In the genomic region with DNA sequence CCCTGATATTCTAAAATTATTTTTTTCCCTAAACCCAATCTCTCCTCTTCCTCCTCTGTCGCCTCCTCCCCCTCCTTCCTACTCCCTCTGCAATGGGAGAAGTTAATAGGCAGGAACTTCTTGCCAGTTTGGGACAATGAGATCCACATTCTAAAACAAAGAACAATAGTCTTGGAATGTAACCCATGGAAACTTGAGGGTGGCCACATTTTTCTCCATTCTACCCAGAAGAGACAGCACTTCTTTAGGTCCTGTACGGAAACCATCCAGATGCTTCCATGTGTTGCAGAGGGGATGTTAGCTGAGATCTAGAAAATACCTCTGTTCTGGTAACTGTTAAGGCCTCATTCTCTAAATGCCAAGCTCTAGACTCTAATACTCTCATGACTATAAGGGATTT, we compare ENCODE assay signal across 13 cellular contexts. TPM values are rescaled to one million over a fixed set of nuclear protein-coding genes. Genes with fewer than 3 reads are reported as not detected.
DNase-seq lines count a peak whose midpoint lies in the region; ATAC-seq and TF ChIP-seq lines count a peak whose summit lies in the region.
"Had no signal": no experiment of that assay in that cellular context is flagged by ENCODE, and none has a peak within 500 bp of the region (broad histone marks: within the 10 kb centered on the region; RNA-seq: fewer than 3 reads in every experiment).

No MANE protein-coding gene starts in this region.

- H3K27me3 ChIP-seq in lung (ENCODE audit: control insufficient read depth, insufficient read depth), result no peaks in the 10 kb centered on the region
- H3K27me3 ChIP-seq in suprapubic skin, result no peaks in the 10 kb centered on the region

- ATAC-seq in lung (ENCODE audit: insufficient read depth, low FRiP score) (no peak), HG02973 (IDR thresholded peaks at IDR 0.05; ENCODE audit: unreplicated experiment) (no peak)
- ATAC-seq: activated T-helper 17 cell treated with anti-CD3 and anti-CD28 coated beads, Interleukin-2, amount 50 U/mL, for 72 hours had no signal

- peak overlapping the region; percentile 95 to 97 for H3K27ac ChIP-seq in coronary artery
- H3K27ac ChIP-seq in lung (ENCODE audit: low read depth in 1 of 2, low read length in 1 of 2), result peak overlapping the region; percentile 61 to 84
- peak overlapping the region; percentile 79 for H3K27ac ChIP-seq in suprapubic skin

- peaks cover 0 to 6% of the 10 kb centered on the region in 2 donors for H3K9me3 ChIP-seq in lung (ENCODE audit: control insufficient read depth in 2 of 2, insufficient read depth in 1 of 2, low read length in 1 of 2)
- H3K9me3 ChIP-seq in suprapubic skin, result no peaks in the 10 kb centered on the region

- no peak for TF ChIP-seq POLR2A in suprapubic skin (IDR thresholded peaks at IDR 0.05)

- peak; percentile 4 for DNase-seq in LNCaP clone FGC (ENCODE audit: low read depth)
- DNase-seq in coronary artery (ENCODE audit: low spot score), result no peak
- no peak for DNase-seq in lung (ENCODE audit: low spot score)
- DNase-seq in suprapubic skin (ENCODE audit: low spot score in 2 of 2), result no peak
- no peak for DNase-seq in stimulated activated CD4-positive, alpha-beta T cell treated with anti-CD3 and anti-CD28 coated beads, Interleukin-2, amount 100 ng/mL, for 24 hours
- DNase-seq in NCI-H526 treated with DMSO at 0.1 percent for 48 hours (lab: John Stamatoyannopoulos, UW), result no peak
- DNase-seq in stimulated activated naive CD4-positive, alpha-beta T cell treated with Interleukin-2 at 50 U/mL for 16 hours (lab: John Stamatoyannopoulos, UW), result no peak
- DNase-seq: activated CD4-positive, alpha-beta T cell treated with anti-CD3 and anti-CD28 coated beads for 1 hour; DMS 273 treated with DMSO at 0.1 percent for 48 hours; immature natural killer cell; RPMI8226 had no signal

- no peak for TF ChIP-seq EP300 in suprapubic skin (IDR thresholded peaks at IDR 0.05)

- H3K4me1 ChIP-seq in lung (ENCODE audit: control insufficient read depth in 2 of 2, insufficient read depth in 2 of 2, low read length in 2 of 2), result peaks cover 16 to 37% of the 10 kb centered on the region in 2 donors
- H3K4me1 ChIP-seq in suprapubic skin, result peaks cover 84% of the 10 kb centered on the region

- H3K36me3 ChIP-seq in lung (ENCODE audit: control insufficient read depth in 2 of 2, insufficient read depth in 2 of 2, low read length in 2 of 2), result peaks cover 0 to 16% of the 10 kb centered on the region in 2 donors
- H3K36me3 ChIP-seq in suprapubic skin, result peaks cover 26% of the 10 kb centered on the region

- H3K4me3 ChIP-seq in LNCaP clone FGC (ENCODE audit: low read depth, low read length), result no peak overlapping the region
- peak overlapping the region; percentile 52 for H3K4me3 ChIP-seq in coronary artery
- H3K4me3 ChIP-seq in lung, result no peak overlapping the region
- no peak overlapping the region for H3K4me3 ChIP-seq in suprapubic skin

- TF ChIP-seq CTCF in LNCaP clone FGC (IDR thresholded peaks at IDR 0.05; ENCODE audit: control insufficient read depth, extremely low read depth, insufficient read depth) (no peak), coronary artery (IDR thresholded peaks at IDR 0.05) (no peak), lung (IDR thresholded peaks at IDR 0.05; ENCODE audit: control extremely low read depth, extremely low read depth) (no peak), suprapubic skin (IDR thresholded peaks at IDR 0.05) (no peak)

- WGBS in lung, 2 donors, result 49 to 54% methylated on average over 2 of the region's 2 CpGs
- WGBS in suprapubic skin, result 48% methylated on average over 2 of the region's 2 CpGs

RNA-seq across cellular contexts. Expression of a gene that starts 10.0 kb away (rescaled TPM):
- 1,000 to 10,000 TPM in 1 of 2 donors, 100 to 1,000 TPM in 1; 985 to 1,186 TPM for total RNA-seq in lung
- 100 to 1,000 TPM; 145 to 850 TPM for polyA plus RNA-seq in lung
- 100 to 1,000 TPM; 265 to 337 (median 270) TPM for total RNA-seq in suprapubic skin
